Comparison of ENCODE assay signal across 20 cellular contexts in the genomic region with DNA sequence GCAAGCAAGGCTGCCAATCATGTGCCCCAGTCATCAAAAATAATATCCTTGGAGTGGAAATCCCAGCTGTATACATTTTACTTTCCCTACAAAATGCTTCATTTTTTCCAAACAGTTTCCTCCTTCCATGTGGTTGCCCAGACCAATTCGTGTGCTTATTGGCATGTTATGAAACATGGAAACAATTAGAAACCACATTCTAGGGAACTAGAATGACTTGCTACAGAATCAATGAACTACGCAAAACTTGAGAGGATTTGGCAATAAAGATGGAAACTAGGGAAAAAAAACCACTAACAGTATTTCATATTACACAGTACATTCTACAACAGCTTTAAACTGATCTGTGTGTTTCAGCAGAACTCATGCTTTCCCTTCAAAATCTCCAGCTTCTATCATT.
"Had no signal": no experiment of that assay in that cellular context is flagged by ENCODE, and none has a peak within 500 bp of the region (broad histone marks: within the 10 kb centered on the region; RNA-seq: fewer than 3 reads in every experiment).

No MANE protein-coding gene starts in this region.

- H3K36me3 ChIP-seq: adrenal gland, ascending aorta, brain microvascular endothelial cell, left ventricle myocardium inferior, right atrium auricular region, tibial artery had no signal

- H3K4me1 ChIP-seq: adrenal gland, left ventricle myocardium inferior, right atrium auricular region, tibial artery had no signal

- DNase-seq: activated CD8-positive, alpha-beta memory T cell treated with anti-CD3 and anti-CD28 coated beads for 24 hours; activated CD8-positive, alpha-beta memory T cell treated with anti-CD3 and anti-CD28 coated beads, Interleukin-2, amount 50 U/mL, for 4 hours; activated naive CD4-positive, alpha-beta T cell; activated T-cell treated with anti-CD3 and anti-CD28 coated beads, Interleukin-2, amount 50 U/mL, for 24 hours; adrenal gland; brain microvascular endothelial cell; central memory CD4-positive, alpha-beta T cell; effector memory CD4-positive, alpha-beta T cell; head of caudate nucleus; hypothalamus; left ventricle myocardium inferior; natural killer cell; stimulated activated CD4-positive, alpha-beta T cell treated with anti-CD3 and anti-CD28 coated beads, Interleukin-12 subunit alpha, Interleukin-12 subunit beta, amount 100 ng/mL, for 4 hours; stimulated activated CD4-positive, alpha-beta T cell treated with anti-CD3 and anti-CD28 coated beads, Interleukin-4, amount 100 ng/mL, for 4 hours; stimulated activated naive CD8-positive, alpha-beta T cell treated with anti-CD3 and anti-CD28 coated beads, Interleukin-15, Interleukin-2, amounts not matched to agents 100 U/mL and 50 U/mL, for 24 hours; T-helper 1 cell; T-helper 9 cell; tibial artery had no signal

- H3K27ac ChIP-seq: adrenal gland, brain microvascular endothelial cell, left ventricle myocardium inferior, right atrium auricular region, tibial artery had no signal

- H3K9me3 ChIP-seq: adrenal gland, ascending aorta, left ventricle myocardium inferior, right atrium auricular region, tibial artery had no signal

- H3K27me3 ChIP-seq: adrenal gland, ascending aorta, brain microvascular endothelial cell, right atrium auricular region, tibial artery had no signal

- H3K4me3 ChIP-seq: adrenal gland, ascending aorta, left ventricle myocardium inferior, right atrium auricular region, tibial artery had no signal
